In genomic region chr12:112013601-112014402, GRCh38 we compare ENCODE assay signal across 1 cellular context.
TF ChIP-seq lines count a peak whose summit lies in the region.

No MANE protein-coding gene starts in this region.

TF ChIP-seq in HepG2, 621 proteins besides CTCF, POLR2A, EP300 and RAD21 (continued from another document and continues in another):
- 0 out of 2 replicates have a peak, but pooled peaks have one; percentile 4 for TF ChIP-seq ZSCAN5A (CRISPR knock-in tag; IDR thresholded peaks at IDR 0.05; ENCODE audit: borderline replicate concordance)
- TF ChIP-seq AGO1 (IDR thresholded peaks at IDR 0.05; ENCODE audit: low read depth, low read length, poor library complexity, severe bottlenecking) = peak; percentile 47
- TF ChIP-seq JUNB (CRISPR knock-in tag; IDR thresholded peaks at IDR 0.05; ENCODE audit: borderline replicate concordance) = no peak; the same call in 1 of the 2 replicates
- no peak for TF ChIP-seq MTF1 (CRISPR knock-in tag; IDR thresholded peaks at IDR 0.05)
- peak; percentile 47; the same call in 1 of the 2 replicates for TF ChIP-seq SKIL (CRISPR knock-in tag; IDR thresholded peaks at IDR 0.05; ENCODE audit: borderline replicate concordance)
- 0 out of 2 replicates have a peak, but pooled peaks have one; percentile 16 for TF ChIP-seq HOXA5 (CRISPR knock-in tag; IDR thresholded peaks at IDR 0.05)
- TF ChIP-seq RNF219 (CRISPR knock-in tag; IDR thresholded peaks at IDR 0.05) = no peak
- no peak; the same call in none of the 2 replicates for TF ChIP-seq ZNF609 (CRISPR knock-in tag; IDR thresholded peaks at IDR 0.05; ENCODE audit: borderline replicate concordance)
- TF ChIP-seq HDAC2 (CRISPR knock-in tag; IDR thresholded peaks at IDR 0.05) = peak; percentile 48
- no peak; the same call in none of the 2 replicates for TF ChIP-seq ZNF251 (CRISPR knock-in tag; IDR thresholded peaks at IDR 0.05)
- TF ChIP-seq TCF7 (IDR thresholded peaks at IDR 0.05; ENCODE audit: low read depth) = no peak
- no peak for TF ChIP-seq ZMAT5 (CRISPR knock-in tag; IDR thresholded peaks at IDR 0.05; ENCODE audit: borderline replicate concordance, low read depth)
- 0 out of 2 replicates have a peak, but pooled peaks have one; percentile 66 for TF ChIP-seq ZBTB26 (CRISPR knock-in tag; IDR thresholded peaks at IDR 0.05; ENCODE audit: borderline replicate concordance)
- peak; percentile 70 for TF ChIP-seq THAP11 (CRISPR knock-in tag; IDR thresholded peaks at IDR 0.05)
- no peak for TF ChIP-seq ZNF10 (CRISPR knock-in tag; IDR thresholded peaks at IDR 0.05; ENCODE audit: borderline replicate concordance, low read depth)
- peak; percentile 28; the same call in 1 of the 2 replicates for TF ChIP-seq ZNF281 (CRISPR knock-in tag; IDR thresholded peaks at IDR 0.05; ENCODE audit: borderline replicate concordance)
- TF ChIP-seq ATF2 (CRISPR knock-in tag; IDR thresholded peaks at IDR 0.05) = no peak; the same call in 1 of the 2 replicates
- no peak; the same call in 1 of the 2 replicates for TF ChIP-seq ZSCAN29 (CRISPR knock-in tag; conservative IDR thresholded peaks at IDR 0.05)
- no peak for TF ChIP-seq ZNF644 (CRISPR knock-in tag; IDR thresholded peaks at IDR 0.05; ENCODE audit: low read depth)
- TF ChIP-seq ZBTB39 (CRISPR knock-in tag; IDR thresholded peaks at IDR 0.05) = no peak
- no peak for TF ChIP-seq ZNF75D (CRISPR knock-in tag; IDR thresholded peaks at IDR 0.05; ENCODE audit: borderline replicate concordance)
- no peak for TF ChIP-seq ZUFSP (CRISPR knock-in tag; IDR thresholded peaks at IDR 0.05; ENCODE audit: borderline replicate concordance)
- peak; percentile 59 for TF ChIP-seq CCDC6 (CRISPR knock-in tag; IDR thresholded peaks at IDR 0.05)
- no peak for TF ChIP-seq RFX3 (CRISPR knock-in tag; IDR thresholded peaks at IDR 0.05)
- TF ChIP-seq ZNF703 (CRISPR knock-in tag; IDR thresholded peaks at IDR 0.05; ENCODE audit: borderline replicate concordance) = peak; percentile 20; the same call in 1 of the 2 replicates
- TF ChIP-seq ZNF782 (CRISPR knock-in tag; IDR thresholded peaks at IDR 0.05; ENCODE audit: borderline replicate concordance) = peak; percentile 41; the same call in 1 of the 2 replicates
- TF ChIP-seq ZFP1 (CRISPR knock-in tag; IDR thresholded peaks at IDR 0.05) = no peak
- no peak for TF ChIP-seq SNAPC2 (CRISPR knock-in tag; IDR thresholded peaks at IDR 0.05)
- TF ChIP-seq MNT (IDR thresholded peaks at IDR 0.05) = no peak
